ENCODE assay signal across 1 cellular context in genomic region chr12:47941475-47942326, GRCh38.
TF ChIP-seq lines count a peak whose summit lies in the region.

No MANE protein-coding gene starts in this region.

TF ChIP-seq in H1, 55 proteins besides CTCF, POLR2A, EP300 and RAD21:
- TF ChIP-seq HDAC2 (IDR thresholded peaks at IDR 0.05; ENCODE audit: borderline replicate concordance in 1 of 2, low read depth in 2 of 2, low read length in 2 of 2), result no peak
- TF ChIP-seq SP1 (IDR thresholded peaks at IDR 0.05; ENCODE audit: low read depth, low read length), result no peak
- no peak for TF ChIP-seq KDM5A (IDR thresholded peaks at IDR 0.05; ENCODE audit: low read length)
- TF ChIP-seq SUZ12 (IDR thresholded peaks at IDR 0.05; ENCODE audit: low read length), result peak; percentile 35; the same call in 1 of the 2 replicates
- TF ChIP-seq POU5F1 (IDR thresholded peaks at IDR 0.05; ENCODE audit: low read depth, low read length), result no peak
- TF ChIP-seq GTF2F1 (IDR thresholded peaks at IDR 0.05; ENCODE audit: borderline replicate concordance, low read depth, low read length), result no peak
- TF ChIP-seq BCL11A (IDR thresholded peaks at IDR 0.05; ENCODE audit: low read depth in 2 of 2, low read length in 2 of 2), result no peak
- no peak for TF ChIP-seq SAP30 (IDR thresholded peaks at IDR 0.05; ENCODE audit: insufficient read depth, insufficient replicate concordance, low read length)
- no peak for TF ChIP-seq CEBPB (IDR thresholded peaks at IDR 0.05; ENCODE audit: low read depth, low read length)
- TF ChIP-seq KDM4A (IDR thresholded peaks at IDR 0.05; ENCODE audit: low read depth, low read length, severe bottlenecking), result peak; percentile 27
- TF ChIP-seq RBBP5 (IDR thresholded peaks at IDR 0.05; ENCODE audit: borderline replicate concordance, low read depth, low read length), result peak; percentile 48; the same call in 1 of the 2 replicates
